8 cellular contexts compared by ENCODE assay signal in the genomic region with DNA sequence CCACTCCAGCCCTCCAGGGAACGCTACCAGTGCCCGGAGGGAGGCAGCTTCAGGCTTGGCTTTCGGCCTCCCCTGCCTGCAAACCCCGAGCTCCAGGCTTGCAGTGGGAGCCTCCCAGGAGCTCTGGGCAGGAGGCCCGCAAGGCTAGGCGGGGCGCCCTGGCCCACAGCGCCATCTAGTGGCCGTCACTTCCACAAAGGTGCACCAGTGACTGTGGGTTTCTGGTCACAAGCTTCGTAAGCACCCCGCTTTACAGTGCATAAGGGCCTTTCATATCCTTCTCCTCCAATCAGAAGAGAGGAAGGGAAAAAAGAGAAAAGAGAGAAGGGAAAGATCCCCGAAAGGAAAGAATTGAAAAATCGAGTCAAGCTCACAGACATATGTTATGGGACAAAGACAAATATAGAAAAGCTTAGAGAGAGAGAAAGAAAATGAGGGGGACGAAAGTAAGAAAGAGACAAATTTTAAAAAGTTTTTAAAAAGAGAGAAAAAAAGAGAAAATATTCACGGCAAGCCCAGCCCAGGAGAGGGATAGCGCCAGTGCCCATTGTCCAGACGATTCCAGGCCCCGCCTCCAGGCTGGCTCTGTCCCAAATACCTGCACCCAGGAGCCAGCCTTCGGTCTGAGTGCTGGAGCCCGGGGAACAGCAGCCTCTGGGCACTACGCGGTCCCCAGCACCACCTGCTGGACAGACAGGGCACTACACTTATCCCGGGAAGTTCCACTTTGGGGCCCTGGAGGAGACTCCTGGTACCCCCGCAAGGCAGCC.
DNase-seq lines count a peak whose midpoint lies in the region; ATAC-seq and TF ChIP-seq lines count a peak whose summit lies in the region.

No MANE protein-coding gene starts in this region.

- H3K36me3 ChIP-seq in duodenal mucosa (ENCODE audit: control insufficient read depth in 1 of 2, insufficient read depth in 2 of 2, low read length in 2 of 2) (peaks cover 0 to 5% of the 10 kb centered on the region in 2 donors), right lobe of liver (no peaks in the 10 kb centered on the region)

- 1% methylated on average over 23 of the region's 24 CpGs for WGBS in right lobe of liver (ENCODE audit: insufficient coverage, low coverage, low lambda C conversion rate, missing lambda C conversion rate)

- DNase-seq in DMS79 (lab: John Stamatoyannopoulos, UW), result peak; percentile 89
- peak; percentile 86 for DNase-seq in NCI-H69 (lab: John Stamatoyannopoulos, UW)
- peak; percentile 80 to 82 for DNase-seq in activated CD4-positive, alpha-beta T cell treated with anti-CD3 and anti-CD28 coated beads, Interleukin-2, amount 50 U/mL, for 48 hours
- DNase-seq in right lobe of liver, result peak; percentile 87 to 94 (median 92)
- peak; percentile 71 for DNase-seq in stimulated activated CD4-positive, alpha-beta T cell treated with anti-CD3 and anti-CD28 coated beads, Interleukin-4, amount 100 ng/mL, for 1 hour

- H3K27ac ChIP-seq in duodenal mucosa (ENCODE audit: low read depth, low read length), result no peak overlapping the region
- H3K27ac ChIP-seq in right lobe of liver, result no peak overlapping the region

- no peak for TF ChIP-seq POLR2A in right lobe of liver (IDR thresholded peaks at IDR 0.05)

- peak overlapping the region in 1 of 2 donors; percentile 15 for H3K9ac ChIP-seq in duodenal mucosa (ENCODE audit: low read depth in 1 of 2, low read length in 2 of 2)

- H3K27me3 ChIP-seq in duodenal mucosa (ENCODE audit: control insufficient read depth in 1 of 2, insufficient read depth in 2 of 2, low read length in 2 of 2) (peaks cover 0 to 3% of the 10 kb centered on the region in 2 donors), right lobe of liver (no peaks in the 10 kb centered on the region)

- H3K9me3 ChIP-seq in duodenal mucosa (ENCODE audit: control insufficient read depth in 1 of 2, low read length in 2 of 2) (no peaks in the 10 kb centered on the region), right lobe of liver (no peaks in the 10 kb centered on the region)

- intact Hi-C loops in right lobe of liver (cut with DNase I), result no loop called here

- TF ChIP-seq CTCF in right lobe of liver (IDR thresholded peaks at IDR 0.05), result peak; percentile 72 to 94 (median 76)

- peaks cover 15 to 18% of the 10 kb centered on the region in 2 donors for H3K4me1 ChIP-seq in duodenal mucosa (ENCODE audit: control insufficient read depth in 1 of 2, insufficient read depth in 2 of 2, low read length in 2 of 2)
- peaks cover 0 to 3% (median 0%) of the 10 kb centered on the region in 4 donors for H3K4me1 ChIP-seq in right lobe of liver

- ATAC-seq in HG03432 (IDR thresholded peaks at IDR 0.05; ENCODE audit: unreplicated experiment), result peak; percentile 52
- ATAC-seq in right lobe of liver, result peak; percentile 94 to 97 (median 96)
- ATAC-seq in GM21515 (IDR thresholded peaks at IDR 0.05; ENCODE audit: unreplicated experiment), result no peak

- H3K4me3 ChIP-seq in duodenal mucosa (ENCODE audit: low read depth in 1 of 2, low read length in 2 of 2) (peak overlapping the region; percentile 15 to 50), right lobe of liver (peak overlapping the region; percentile 4 to 24 (median 13))
